In genomic region chr13:27962128-27962841, GRCh38 we compare ENCODE assay signal across 23 cellular contexts. TPM values are rescaled to one million over a fixed set of nuclear protein-coding genes. Genes with fewer than 3 reads are reported as not detected.
DNase-seq lines count a peak whose midpoint lies in the region; TF ChIP-seq lines count a peak whose summit lies in the region.
"Had no signal": no experiment of that assay in that cellular context is flagged by ENCODE, and none has a peak within 500 bp of the region (broad histone marks: within the 10 kb centered on the region; RNA-seq: fewer than 3 reads in every experiment).

No MANE protein-coding gene starts in this region.

- H3K36me3 ChIP-seq in HUES6 (ENCODE audit: control insufficient read depth, insufficient read depth, low read length) (no peaks in the 10 kb centered on the region), colonic mucosa (no peaks in the 10 kb centered on the region), mesendoderm (ENCODE audit: control insufficient read depth, insufficient read depth, low read length) (no peaks in the 10 kb centered on the region)
- H3K36me3 ChIP-seq: heart right ventricle, MG63, upper lobe of left lung had no signal

- no CpG with 5 or more reads among the region's 6 CpGs for WGBS in mesendoderm (ENCODE audit: extremely low coverage, insufficient coverage, low lambda C conversion rate)

- H3K18ac ChIP-seq in mesendoderm (ENCODE audit: low read length): no peak overlapping the region

- TF ChIP-seq CTCF in colonic mucosa (IDR thresholded peaks at IDR 0.05): no peak
- no peak for TF ChIP-seq CTCF in progenitor cell of endocrine pancreas (IDR thresholded peaks at IDR 0.05; ENCODE audit: unreplicated experiment)
- TF ChIP-seq CTCF in CD14-positive monocyte (IDR thresholded peaks at IDR 0.05): no peak

- H3K36me3 Mint-ChIP-seq in progenitor cell of endocrine pancreas (ENCODE audit: insufficient read depth) (peaks cover 1% of the 10 kb centered on the region), CD14-positive monocyte (peaks cover 0 to 5% of the 10 kb centered on the region in 2 donors)

- H2BK5ac ChIP-seq in mesendoderm (ENCODE audit: low read length): no peak overlapping the region

- H3K27ac ChIP-seq in HUES6 (ENCODE audit: low read depth, low read length) (no peak overlapping the region), colonic mucosa (peak overlapping the region; percentile 91), mesendoderm (ENCODE audit: low read depth, low read length) (no peak overlapping the region)
- H3K27ac ChIP-seq: heart right ventricle, upper lobe of left lung had no signal

- H3K4me3 ChIP-seq in HUES6 (ENCODE audit: low read depth, low read length): peak overlapping the region; percentile 32; the same call in 1 of the 2 replicates
- H3K4me3 ChIP-seq in colonic mucosa: no peak overlapping the region
- no peak overlapping the region for H3K4me3 ChIP-seq in mesendoderm (ENCODE audit: low read length)
- H3K4me3 ChIP-seq: heart right ventricle, MG63, upper lobe of left lung had no signal

- H3K4me1 Mint-ChIP-seq in progenitor cell of endocrine pancreas (ENCODE audit: low read depth) (peaks cover 61% of the 10 kb centered on the region), CD14-positive monocyte (peaks cover 27% of the 10 kb centered on the region)

- H3K27me3 Mint-ChIP-seq in progenitor cell of endocrine pancreas (peaks cover 7% of the 10 kb centered on the region), CD14-positive monocyte (ENCODE audit: low read depth in 3 of 3) (peaks cover 95 to 100% (median 97%) of the 10 kb centered on the region in 3 donors)

- H3K4me2 ChIP-seq in mesendoderm (ENCODE audit: low read length): no peak overlapping the region

- H3K9me3 Mint-ChIP-seq in progenitor cell of endocrine pancreas (ENCODE audit: low read depth): no peaks in the 10 kb centered on the region
- peaks cover 0 to 31% (median 9%) of the 10 kb centered on the region in 7 donors for H3K9me3 Mint-ChIP-seq in CD14-positive monocyte
- H3K9me3 Mint-ChIP-seq: CD8-positive, alpha-beta memory T cell; stimulated activated naive CD8-positive, alpha-beta T cell treated with anti-CD3 and anti-CD28 coated beads, Interleukin-15, Interleukin-2, amounts not matched to agents 100 ng/mL and 50 ng/mL, for 24 hours had no signal

- no peak overlapping the region for H4K8ac ChIP-seq in mesendoderm (ENCODE audit: low read depth, low read length)

- no peaks in the 10 kb centered on the region for H3K79me1 ChIP-seq in mesendoderm (ENCODE audit: low read length)

- no peak overlapping the region for H3K56ac ChIP-seq in mesendoderm (ENCODE audit: low read length)

- intact Hi-C loops in colonic mucosa (cut with DNase I): no loop called here
- intact Hi-C loops in CD14-positive monocyte (cut with micrococcal nuclease): no loop called here

- no peak overlapping the region for H3K23ac ChIP-seq in mesendoderm (ENCODE audit: low read length)

- H3K9ac ChIP-seq in HUES6 (ENCODE audit: low read length) (no peak overlapping the region), colonic mucosa (ENCODE audit: low read depth in 2 of 2, low read length in 2 of 2) (peak overlapping the region; percentile 12 to 100), mesendoderm (ENCODE audit: low read length) (no peak overlapping the region)

- peak overlapping the region; percentile 93 for H3K27ac Mint-ChIP-seq in progenitor cell of endocrine pancreas
- peak overlapping the region in 1 of 7 donors; percentile 24 for H3K27ac Mint-ChIP-seq in CD14-positive monocyte
- H3K27ac Mint-ChIP-seq: stimulated activated naive CD8-positive, alpha-beta T cell treated with anti-CD3 and anti-CD28 coated beads, Interleukin-15, Interleukin-2, amounts not matched to agents 100 ng/mL and 50 ng/mL, for 24 hours had no signal

- H3K4ac ChIP-seq in mesendoderm (ENCODE audit: low read depth, low read length): no peak overlapping the region

- H2BK120ac ChIP-seq in mesendoderm (ENCODE audit: low read depth, low read length): no peak overlapping the region

- H2AK5ac ChIP-seq in mesendoderm (ENCODE audit: low read length): no peak overlapping the region

- peaks cover 47% of the 10 kb centered on the region for H3K4me1 ChIP-seq in HUES6 (ENCODE audit: control insufficient read depth, insufficient read depth, low read length)
- H3K4me1 ChIP-seq in colonic mucosa: peaks cover 9% of the 10 kb centered on the region
- peaks cover 12% of the 10 kb centered on the region for H3K4me1 ChIP-seq in mesendoderm (ENCODE audit: control insufficient read depth, low read depth, low read length)

- no peak overlapping the region for H2BK15ac ChIP-seq in mesendoderm (replicated peaks; ENCODE audit: low read depth)

- peaks cover 100% of the 10 kb centered on the region for H3K27me3 ChIP-seq in HUES6 (ENCODE audit: control insufficient read depth, insufficient read depth, low read length)
- peaks cover 23% of the 10 kb centered on the region for H3K27me3 ChIP-seq in colonic mucosa
- H3K27me3 ChIP-seq in mesendoderm (ENCODE audit: insufficient read depth, low read length, poor library complexity): peaks cover 43% of the 10 kb centered on the region

- H3K9me3 ChIP-seq in HUES6 (ENCODE audit: control insufficient read depth, insufficient read depth, low read depth, low read length): no peaks in the 10 kb centered on the region
- H3K9me3 ChIP-seq in colonic mucosa: no peaks in the 10 kb centered on the region
- H3K9me3 ChIP-seq: heart right ventricle, MG63, upper lobe of left lung had no signal

- H3K4me3 Mint-ChIP-seq in progenitor cell of endocrine pancreas (ENCODE audit: low read depth): peak overlapping the region; percentile 59
- peak overlapping the region in 1 of 2 donors; percentile 67 for H3K4me3 Mint-ChIP-seq in CD14-positive monocyte
- H3K4me3 Mint-ChIP-seq: stimulated activated naive CD8-positive, alpha-beta T cell treated with anti-CD3 and anti-CD28 coated beads, Interleukin-15, Interleukin-2, amounts not matched to agents 100 ng/mL and 50 ng/mL, for 24 hours had no signal

- peak; percentile 65 for DNase-seq in colonic mucosa
- peak; percentile 36 for DNase-seq in mesendoderm
- DNase-seq in progenitor cell of endocrine pancreas (ENCODE audit: low spot score, unreplicated experiment): no peak
- no peak for DNase-seq in CD14-positive monocyte (ENCODE audit: low spot score)
- no peak for DNase-seq in NCI-H2081 treated with DMSO at 0.1 percent for 48 hours (lab: John Stamatoyannopoulos, UW)
- DNase-seq in NAMALWA (ENCODE audit: low spot score): no peak
- DNase-seq: activated CD4-positive, alpha-beta T cell treated with anti-CD3 and anti-CD28 coated beads, Interleukin-2, amount 50 U/mL, for 1 hour; activated CD8-positive, alpha-beta memory T cell treated with anti-CD3 and anti-CD28 coated beads, Interleukin-2, amount 50 U/mL, for 48 hours; activated effector memory CD4-positive, alpha-beta T cell treated with anti-CD3 and anti-CD28 coated beads, Interleukin-2, amount 50 U/mL, for 16 hours; CD8-positive, alpha-beta memory T cell; DMS79 treated with DMSO at 0.1 percent for 48 hours; heart right ventricle; mammary epithelial cell; MG63; NCI-H146; Right ventricle myocardium superior; stimulated activated CD4-positive, alpha-beta T cell treated with anti-CD3 and anti-CD28 coated beads, Interleukin-4, amount 100 ng/mL, for 24 hours; T-helper 1 cell; upper lobe of left lung had no signal

- H3K79me2 ChIP-seq in mesendoderm (ENCODE audit: control insufficient read depth, insufficient read depth, low read length): no peaks in the 10 kb centered on the region

- no peak overlapping the region for H4K5ac ChIP-seq in mesendoderm (ENCODE audit: low read length)

RNA-seq across cellular contexts. Expression of gene CDX2, which starts 6.8 kb away (rescaled TPM):
- total RNA-seq in colonic mucosa (100 to 1,000 TPM; 271 to 391 TPM), progenitor cell of endocrine pancreas (24.8 and 31.0 TPM in 2 replicates)
- polyA plus RNA-seq in mesendoderm (2013, experiment 1 of 2): 1.7 TPM
- polyA plus RNA-seq in mesendoderm (2013, experiment 2 of 2): 1.8 TPM
- not detected for polyA plus RNA-seq in CD14-positive monocyte
- total RNA-seq: CD8-positive, alpha-beta memory T cell; heart right ventricle; mammary epithelial cell; pulmonary artery endothelial cell; Right ventricle myocardium superior had no signal
- polyA plus RNA-seq: CD8-positive, alpha-beta memory T cell; heart right ventricle; keratinocyte; mammary epithelial cell had no signal

RNA-seq across cellular contexts. Expression of gene URAD, which starts 26.2 kb away (rescaled TPM):
- total RNA-seq in colonic mucosa: 10 to 100 TPM; 26.9 to 40.7 TPM
- polyA plus RNA-seq in mesendoderm (2013, experiment 1 of 2): not detected
- 0.04 TPM for polyA plus RNA-seq in mesendoderm (2013, experiment 2 of 2)
- not detected in 2 replicates for total RNA-seq in progenitor cell of endocrine pancreas
- not detected for polyA plus RNA-seq in CD14-positive monocyte
- total RNA-seq: CD8-positive, alpha-beta memory T cell; heart right ventricle; mammary epithelial cell; pulmonary artery endothelial cell; Right ventricle myocardium superior had no signal
- polyA plus RNA-seq: CD8-positive, alpha-beta memory T cell; keratinocyte; mammary epithelial cell had no signal

RNA-seq across cellular contexts. Expression of gene PDX1, which starts 42.5 kb away (rescaled TPM):
- under 1 TPM; 0.35 to 0.54 TPM for total RNA-seq in colonic mucosa
- not detected for polyA plus RNA-seq in mesendoderm (2013, experiment 1 of 2)
- not detected for polyA plus RNA-seq in mesendoderm (2013, experiment 2 of 2)
- 260 and 303 TPM in 2 replicates for total RNA-seq in progenitor cell of endocrine pancreas
- polyA plus RNA-seq in CD14-positive monocyte: not detected
- total RNA-seq: CD8-positive, alpha-beta memory T cell; heart right ventricle; mammary epithelial cell; pulmonary artery endothelial cell; Right ventricle myocardium superior; upper lobe of left lung had no signal
- polyA plus RNA-seq: CD8-positive, alpha-beta memory T cell; heart right ventricle; keratinocyte; mammary epithelial cell had no signal

Comparison
In these comparisons a context has a peak if more than half of its experiments do, and no peak if none do; other contexts are left out.
1. H3K9ac ChIP-seq: peak in colonic mucosa (2 of 2); none in HUES6 (single experiment) and mesendoderm (single experiment).
2. DNase-seq: peak in colonic mucosa (single experiment) and mesendoderm (single experiment); none in progenitor cell of endocrine pancreas (single experiment), CD14-positive monocyte (single experiment), NCI-H2081 treated with DMSO at 0.1 percent for 48 hours (single experiment) and NAMALWA (single experiment).
3. RNA of gene URAD, which starts 26.2 kb away (total RNA-seq): 26.9 to 40.7 TPM in colonic mucosa; not detected in progenitor cell of endocrine pancreas; every median in the first group is over 10 times any median in the second.
4. RNA of gene PDX1, which starts 42.5 kb away (total RNA-seq): 260 to 303 TPM in progenitor cell of endocrine pancreas; 0.35 to 0.54 TPM in colonic mucosa; every median in the first group is over 100 times any median in the second.